In genomic region chr18:76568726-76569125, GRCh38 we compare ENCODE assay signal across 14 cellular contexts.
"Had no signal": no experiment of that assay in that cellular context is flagged by ENCODE, and none has a peak within 500 bp of the region (broad histone marks: within the 10 kb centered on the region; RNA-seq: fewer than 3 reads in every experiment).

No MANE protein-coding gene starts in this region.

- ATAC-seq: left cardiac atrium; lower lobe of right lung; stimulated activated naive B cell treated with anti-CD40 and anti-IgM and Interleukin-4, amounts not matched to agents 10 μg/mL and 1 μg/mL and 100 μg/mL, for 72 hours had no signal

- H3K27me3 ChIP-seq: tibial artery, vagina had no signal

- H3K4me3 ChIP-seq: lower lobe of right lung, tibial artery, vagina had no signal

- DNase-seq: activated CD4-positive, CD25-positive, alpha-beta regulatory T cell treated with anti-CD3 and anti-CD28 coated beads, Interleukin-2, amount 50 U/mL, for 72 hours; activated naive CD4-positive, alpha-beta T cell treated with Interleukin-2 at 50 U/mL for 16 hours; anterior cingulate cortex; cerebellar nuclear complex; left cardiac atrium; lower lobe of right lung; midbrain; posterior cingulate gyrus; retina; stimulated activated CD4-positive, alpha-beta T cell treated with anti-CD3 and anti-CD28 coated beads, Interleukin-15, amount 100 ng/mL, for 24 hours; stimulated activated CD4-positive, alpha-beta T cell treated with anti-CD3 and anti-CD28 coated beads, Interleukin-4, amount 100 ng/mL, for 1 hour; stimulated activated naive B cell treated with anti-CD40 and anti-IgM and Interleukin-4, amounts not matched to agents 10 μg/mL and 1 μg/mL and 100 μg/mL, for 72 hours; tibial artery had no signal

- H3K27ac Mint-ChIP-seq: stimulated activated naive B cell treated with anti-CD40 and anti-IgM and Interleukin-4, amounts not matched to agents 10 μg/mL and 1 μg/mL and 100 μg/mL, for 72 hours had no signal

- H3K36me3 ChIP-seq: lower lobe of right lung, tibial artery, vagina had no signal

- H3K4me3 Mint-ChIP-seq: stimulated activated naive B cell treated with anti-CD40 and anti-IgM and Interleukin-4, amounts not matched to agents 10 μg/mL and 1 μg/mL and 100 μg/mL, for 72 hours had no signal

- H3K27ac ChIP-seq: lower lobe of right lung, tibial artery, vagina had no signal

- H3K36me3 Mint-ChIP-seq: stimulated activated naive B cell treated with anti-CD40 and anti-IgM and Interleukin-4, amounts not matched to agents 10 μg/mL and 1 μg/mL and 100 μg/mL, for 72 hours had no signal

- H3K4me1 Mint-ChIP-seq: stimulated activated naive B cell treated with anti-CD40 and anti-IgM and Interleukin-4, amounts not matched to agents 10 μg/mL and 1 μg/mL and 100 μg/mL, for 72 hours had no signal

- H3K9me3 ChIP-seq: lower lobe of right lung, tibial artery, vagina had no signal
